ENCODE assay signal across 19 cellular contexts in genomic region chr3:66425566-66425965, GRCh38.
DNase-seq lines count a peak whose midpoint lies in the region; ATAC-seq and TF ChIP-seq lines count a peak whose summit lies in the region.
"Had no signal": no experiment of that assay in that cellular context is flagged by ENCODE, and none has a peak within 500 bp of the region (broad histone marks: within the 10 kb centered on the region; RNA-seq: fewer than 3 reads in every experiment).

No MANE protein-coding gene starts in this region.

- H3K36me3 ChIP-seq in heart left ventricle (no peaks in the 10 kb centered on the region), left ventricle myocardium inferior (no peaks in the 10 kb centered on the region), prostate gland (no peaks in the 10 kb centered on the region)

- intact Hi-C loops in heart left ventricle (cut with DNase I): no loop called here
- intact Hi-C loops in left cardiac atrium (cut with DNase I): no loop called here
- intact Hi-C loops in left ventricle myocardium inferior (cut with micrococcal nuclease): no loop called here
- intact Hi-C loops in prostate gland (cut with DNase I): no loop called here

- ATAC-seq in heart left ventricle (no peak), left cardiac atrium (no peak), GM21576 (IDR thresholded peaks at IDR 0.05; ENCODE audit: unreplicated experiment) (no peak)
- ATAC-seq: activated CD4-positive, CD25-positive, alpha-beta regulatory T cell treated with anti-CD3 and anti-CD28 coated beads, Interleukin-2, amount 50 U/mL, for 24 hours; GM23338 had no signal

- TF ChIP-seq CTCF in heart left ventricle (IDR thresholded peaks at IDR 0.05) (no peak), left ventricle myocardium inferior (IDR thresholded peaks at IDR 0.05; ENCODE audit: borderline replicate concordance) (no peak), prostate gland (IDR thresholded peaks at IDR 0.05) (no peak)

- TF ChIP-seq POLR2A in heart left ventricle (IDR thresholded peaks at IDR 0.05) (no peak), prostate gland (IDR thresholded peaks at IDR 0.05) (no peak)

- no peak for DNase-seq in heart left ventricle
- no peak for DNase-seq in left cardiac atrium
- DNase-seq in left ventricle myocardium inferior: no peak
- no peak for DNase-seq in prostate gland (ENCODE audit: low spot score)
- DNase-seq in NCI-H2107 treated with DMSO at 0.1 percent for 48 hours (lab: John Stamatoyannopoulos, UW; ENCODE audit: unreplicated experiment): no peak
- DNase-seq in NOMO-1 treated with dmso at 0.1 percent for 144 hours (lab: John Stamatoyannopoulos, UW; ENCODE audit: unreplicated experiment): no peak
- no peak for DNase-seq in COLO829 (ENCODE audit: low spot score)
- DNase-seq: ACHN; activated effector memory CD4-positive, alpha-beta T cell treated with Interleukin-2 at 50 U/mL for 16 hours; amniotic stem cell; CD4-positive, alpha-beta T cell; NCI-H1436; T1000 had no signal

- H3K4me3 ChIP-seq in heart left ventricle (no peak overlapping the region), left ventricle myocardium inferior (no peak overlapping the region), prostate gland (no peak overlapping the region)
- H3K4me3 ChIP-seq: GM23338, SK-N-MC, tibial nerve had no signal

- H3K4me1 ChIP-seq in heart left ventricle: peaks cover 0 to 79% (median 54%) of the 10 kb centered on the region in 12 donors
- peaks cover 67% of the 10 kb centered on the region for H3K4me1 ChIP-seq in left ventricle myocardium inferior
- peaks cover 29% of the 10 kb centered on the region for H3K4me1 ChIP-seq in prostate gland (replicated peaks)
- H3K4me1 ChIP-seq: parathyroid adenoma had no signal

- 74 to 87% (median 79%) methylated on average over 6 of the region's 6 CpGs for WGBS in heart left ventricle, 4 donors
- WGBS in prostate gland: 39% methylated on average over 6 of the region's 6 CpGs

- H3K27me3 ChIP-seq in heart left ventricle (no peaks in the 10 kb centered on the region), left ventricle myocardium inferior (ENCODE audit: low read depth) (no peaks in the 10 kb centered on the region), prostate gland (replicated peaks; ENCODE audit: insufficient read depth) (no peaks in the 10 kb centered on the region)
- H3K27me3 ChIP-seq: tibial nerve had no signal

- peaks cover 0 to 11% (median 0%) of the 10 kb centered on the region in 12 donors for H3K9me3 ChIP-seq in heart left ventricle
- H3K9me3 ChIP-seq in left ventricle myocardium inferior (replicated peaks): peaks cover 10% of the 10 kb centered on the region
- H3K9me3 ChIP-seq in prostate gland: no peaks in the 10 kb centered on the region

- H3K27ac ChIP-seq in heart left ventricle: peak overlapping the region; percentile 38 to 81 (median 66)
- H3K27ac ChIP-seq in left ventricle myocardium inferior (replicated peaks): peak overlapping the region; percentile 79
- H3K27ac ChIP-seq in prostate gland: peak overlapping the region; percentile 62 to 82
- H3K27ac ChIP-seq: parathyroid adenoma, SK-N-MC had no signal
